15 cellular contexts compared by ENCODE assay signal in the genomic region with DNA sequence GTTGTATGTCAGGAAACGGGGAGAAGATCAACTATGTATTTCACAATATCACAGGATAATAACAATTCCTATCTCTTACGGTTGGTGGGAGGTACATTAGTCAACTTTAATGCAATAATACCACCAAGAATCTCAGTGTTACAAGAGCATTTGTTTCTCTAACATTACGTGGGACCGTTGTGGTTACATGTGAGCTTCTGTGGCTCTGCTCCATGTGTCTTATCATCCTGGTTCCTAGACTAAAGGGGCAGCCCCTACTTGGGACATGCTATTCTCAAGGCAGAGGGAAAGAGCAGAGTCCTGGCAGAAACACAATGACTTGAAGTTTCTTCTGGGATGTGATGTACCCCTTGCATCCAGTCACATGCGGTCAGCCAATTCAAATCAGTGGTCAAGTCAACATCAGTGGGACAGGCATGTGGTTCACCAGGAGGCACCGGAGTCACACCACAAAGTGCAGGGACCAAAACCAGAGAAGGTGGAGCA. TPM values are rescaled to one million over a fixed set of nuclear protein-coding genes. Genes with fewer than 3 reads are reported as not detected.
A peak's percentile ranks its signal among the peaks of the same experiment; 100 is the strongest.
DNase-seq lines count a peak whose midpoint lies in the region; ATAC-seq and TF ChIP-seq lines count a peak whose summit lies in the region.
"Had no signal": no experiment of that assay in that cellular context is flagged by ENCODE, and none has a peak within 500 bp of the region (broad histone marks: within the 10 kb centered on the region; RNA-seq: fewer than 3 reads in every experiment).

No MANE protein-coding gene starts in this region.

- intact Hi-C loops in left ventricle myocardium inferior (cut with micrococcal nuclease) = no loop called here
- intact Hi-C loops in gastrocnemius medialis (cut with DNase I; ENCODE audit: low total_unique reads) = loop anchor here (10.0 kb wide), 1 partner anchor 427 kb away; no protein-coding TSS in a partner anchor
- intact Hi-C loops in activated naive CD4-positive, alpha-beta T cell treated with anti-CD3 and anti-CD28 coated beads for 36 hours (cut with micrococcal nuclease) = no loop called here

- H3K36me3 ChIP-seq in DND-41 (ENCODE audit: insufficient read depth, low read length) (peaks cover 8% of the 10 kb centered on the region), left ventricle myocardium inferior (peaks cover 12% of the 10 kb centered on the region), gastrocnemius medialis (peaks cover 0 to under 1% of the 10 kb centered on the region in 2 donors)
- H3K36me3 ChIP-seq: colonic mucosa had no signal

- no peaks in the 10 kb centered on the region for H3K27me3 Mint-ChIP-seq in activated naive CD4-positive, alpha-beta T cell treated with anti-CD3 and anti-CD28 coated beads for 36 hours (ENCODE audit: low read depth)
- no peaks in the 10 kb centered on the region for H3K27me3 Mint-ChIP-seq in osteocyte (ENCODE audit: unreplicated experiment)

- TF ChIP-seq CTCF in DND-41 (IDR thresholded peaks at IDR 0.05; ENCODE audit: borderline replicate concordance, extremely low read depth, low read length, poor library complexity, severe bottlenecking) (no peak), astrocyte of the spinal cord (IDR thresholded peaks at IDR 0.05; ENCODE audit: low read depth, low read length) (no peak), left ventricle myocardium inferior (IDR thresholded peaks at IDR 0.05; ENCODE audit: borderline replicate concordance) (no peak), gastrocnemius medialis (IDR thresholded peaks at IDR 0.05 in 4 of 5, conservative IDR thresholded peaks at IDR 0.05 in 1 of 5) (no peak), osteocyte (IDR thresholded peaks at IDR 0.05) (no peak)

- H3K36me3 Mint-ChIP-seq in activated naive CD4-positive, alpha-beta T cell treated with anti-CD3 and anti-CD28 coated beads for 36 hours (ENCODE audit: low read depth) = peaks cover 11% of the 10 kb centered on the region
- H3K36me3 Mint-ChIP-seq in osteocyte (ENCODE audit: unreplicated experiment) = peaks cover 8% of the 10 kb centered on the region

- no peak for TF ChIP-seq POLR2A in gastrocnemius medialis (IDR thresholded peaks at IDR 0.05)

- H3K79me2 ChIP-seq in DND-41 (ENCODE audit: insufficient read depth, low read length) = peaks cover 38% of the 10 kb centered on the region

- H3K9ac ChIP-seq in DND-41 (ENCODE audit: low read depth, low read length) = no peak overlapping the region
- H3K9ac ChIP-seq: KMS-11 had no signal

- H3K4me2 ChIP-seq in DND-41 (ENCODE audit: insufficient read depth, low read length) = no peak overlapping the region
- H3K4me2 ChIP-seq: KMS-11 had no signal

- DNase-seq in DND-41 (no peak), astrocyte of the spinal cord (ENCODE audit: low read depth, low spot score) (peak; percentile 27), left ventricle myocardium inferior (no peak), gastrocnemius medialis (peak in 1 of 2 donors; percentile 46), osteocyte (ENCODE audit: extremely low spot score, unreplicated experiment) (no peak), NCI-H128 (lab: John Stamatoyannopoulos, UW; ENCODE audit: unreplicated experiment) (no peak)
- DNase-seq in activated naive CD4-positive, alpha-beta T cell treated with anti-CD3 and anti-CD28 coated beads for 36 hours = no peak
- DNase-seq: activated CD4-positive, alpha-beta T cell treated with anti-CD3 and anti-CD28 coated beads, Interleukin-2, amount 50 U/mL, for 48 hours; colonic mucosa; DMS153; NCI-H187 treated with DMSO at 0.1 percent for 48 hours; NCI-H748 treated with DMSO at 0.1 percent for 48 hours had no signal

- ATAC-seq in DND-41 (ENCODE audit: insufficient read depth, low read depth) (no peak), gastrocnemius medialis (no peak), GM18861 (IDR thresholded peaks at IDR 0.05; ENCODE audit: unreplicated experiment) (no peak)

- peaks cover 11% of the 10 kb centered on the region for H3K9me3 Mint-ChIP-seq in activated naive CD4-positive, alpha-beta T cell treated with anti-CD3 and anti-CD28 coated beads for 36 hours
- H3K9me3 Mint-ChIP-seq in osteocyte (ENCODE audit: unreplicated experiment) = peaks cover 5% of the 10 kb centered on the region

- H3K9me3 ChIP-seq in DND-41 (ENCODE audit: insufficient read depth, low read length, severe bottlenecking) (no peaks in the 10 kb centered on the region), left ventricle myocardium inferior (replicated peaks) (no peaks in the 10 kb centered on the region), gastrocnemius medialis (no peaks in the 10 kb centered on the region)
- H3K9me3 ChIP-seq: colonic mucosa had no signal

- CTCF ChIA-PET in activated naive CD4-positive, alpha-beta T cell treated with anti-CD3 and anti-CD28 coated beads for 36 hours (lab: Charles Lee) = interaction anchor here (1.1 kb wide), 1 partner anchor 18 kb away, joined by 3 read pairs; no protein-coding TSS in a partner anchor

- H2AFZ ChIP-seq in DND-41 (ENCODE audit: low read depth, low read length) = no peak overlapping the region

- peaks cover 18% of the 10 kb centered on the region for H4K20me1 ChIP-seq in DND-41 (ENCODE audit: insufficient read depth, low read length)

- H3K4me1 Mint-ChIP-seq in activated naive CD4-positive, alpha-beta T cell treated with anti-CD3 and anti-CD28 coated beads for 36 hours (ENCODE audit: low read depth) = peaks cover 38% of the 10 kb centered on the region
- peaks cover 47% of the 10 kb centered on the region for H3K4me1 Mint-ChIP-seq in osteocyte (ENCODE audit: unreplicated experiment)

- in situ Hi-C loops in astrocyte of the spinal cord (cut with HindIII; ENCODE audit: low sequenced_read_pairs) (no loop called here), gastrocnemius medialis (cut with MboI; ENCODE audit: low sequenced_read_pairs in 4 of 4) (loop anchor here in 2 of 4 donors (25.0 kb wide), 2 partner anchors 1014 to 1586 kb away; partner anchors contain the start of gene HNRNPF (in 2 of the 2))

- H3K4me3 ChIP-seq in DND-41 (ENCODE audit: low read depth in 1 of 2, low read length in 2 of 2) (no peak overlapping the region), astrocyte of the spinal cord (ENCODE audit: low read depth, low read length) (no peak overlapping the region), left ventricle myocardium inferior (no peak overlapping the region), gastrocnemius medialis (no peak overlapping the region)
- H3K4me3 ChIP-seq: colonic mucosa had no signal

- H3K27ac ChIP-seq in DND-41 (ENCODE audit: low read length) = peak overlapping the region; percentile 87
- H3K27ac ChIP-seq in left ventricle myocardium inferior (replicated peaks) = peak overlapping the region; percentile 97
- peak overlapping the region; percentile 72 to 91 (median 82) for H3K27ac ChIP-seq in gastrocnemius medialis
- H3K27ac ChIP-seq: colonic mucosa, KMS-11 had no signal

- no peak overlapping the region for H3K4me3 Mint-ChIP-seq in activated naive CD4-positive, alpha-beta T cell treated with anti-CD3 and anti-CD28 coated beads for 36 hours
- no peak overlapping the region for H3K4me3 Mint-ChIP-seq in osteocyte (ENCODE audit: unreplicated experiment)
- H3K4me3 Mint-ChIP-seq: T-helper 2 cell treated with Interferon-gamma antibody and Interleukin-4, amounts not matched to agents 5 μg/mL and 100 μg/mL, for 36 hours had no signal

- H3K4me1 ChIP-seq in DND-41 (ENCODE audit: insufficient read depth, low read length) (peaks cover 83% of the 10 kb centered on the region), left ventricle myocardium inferior (peaks cover 96% of the 10 kb centered on the region), gastrocnemius medialis (peaks cover 55 to 80% of the 10 kb centered on the region in 2 donors)
- H3K4me1 ChIP-seq: colonic mucosa had no signal

- H3K27me3 ChIP-seq in DND-41 (ENCODE audit: insufficient read depth, low read length, poor library complexity) = no peaks in the 10 kb centered on the region
- H3K27me3 ChIP-seq in left ventricle myocardium inferior (ENCODE audit: low read depth) = no peaks in the 10 kb centered on the region
- no peaks in the 10 kb centered on the region for H3K27me3 ChIP-seq in gastrocnemius medialis
- H3K27me3 ChIP-seq: colonic mucosa had no signal

- no peak overlapping the region for H3K27ac Mint-ChIP-seq in activated naive CD4-positive, alpha-beta T cell treated with anti-CD3 and anti-CD28 coated beads for 36 hours
- no peak overlapping the region for H3K27ac Mint-ChIP-seq in osteocyte (ENCODE audit: unreplicated experiment)
- H3K27ac Mint-ChIP-seq: T-helper 2 cell treated with Interferon-gamma antibody and Interleukin-4, amounts not matched to agents 5 μg/mL and 100 μg/mL, for 36 hours had no signal

RNA-seq across cellular contexts. Expression of gene ZNF22, which starts 2.5 kb away (rescaled TPM):
- total RNA-seq in left ventricle myocardium inferior (14.2 TPM), gastrocnemius medialis (10 to 100 TPM in 2 of 4 donors, 1 to 10 TPM in 2; 3.6 to 12.3 (median 8.1) TPM), osteocyte (22.9 and 23.4 TPM in 2 replicates)
- total RNA-seq in activated naive CD4-positive, alpha-beta T cell treated with anti-CD3 and anti-CD28 coated beads for 36 hours = 10 to 100 TPM; 18.7 to 19.5 TPM

RNA-seq across cellular contexts. Expression of gene DEPP1, which starts 19.6 kb away (rescaled TPM):
- total RNA-seq in left ventricle myocardium inferior = 27.5 TPM
- total RNA-seq in gastrocnemius medialis = 100 to 1,000 TPM in 2 of 4 donors, 10 to 100 TPM in 2; 83.4 to 331 (median 120) TPM
- 1 to 10 TPM; 2.4 to 3.2 TPM for total RNA-seq in activated naive CD4-positive, alpha-beta T cell treated with anti-CD3 and anti-CD28 coated beads for 36 hours
- total RNA-seq in osteocyte = 10.3 and 10.4 TPM in 2 replicates

RNA-seq across cellular contexts. Expression of gene RASSF4, which starts 38.6 kb away (rescaled TPM):
- 103 TPM for total RNA-seq in left ventricle myocardium inferior
- total RNA-seq in gastrocnemius medialis = 10 to 100 TPM in 3 of 4 donors, 1 to 10 TPM in 1; 9.4 to 39.7 (median 24.0) TPM
- total RNA-seq in activated naive CD4-positive, alpha-beta T cell treated with anti-CD3 and anti-CD28 coated beads for 36 hours = 1 to 10 TPM; 1.1 to 2.2 TPM
- 11.7 and 11.8 TPM in 2 replicates for total RNA-seq in osteocyte
